9 cellular contexts compared by ENCODE assay signal in genomic region chr5:111372799-111373198, GRCh38.
"Had no signal": no experiment of that assay in that cellular context is flagged by ENCODE, and none has a peak within 500 bp of the region (broad histone marks: within the 10 kb centered on the region; RNA-seq: fewer than 3 reads in every experiment).

No MANE protein-coding gene starts in this region.

- H3K4me1 ChIP-seq: HAP-1 had no signal

- H3K9me3 Mint-ChIP-seq: HFFc6 had no signal

- H3K36me3 Mint-ChIP-seq: IgD-negative memory B cell had no signal

- ATAC-seq: HCT116 had no signal

- H3K9ac ChIP-seq: GM23248 had no signal

- H3K9me3 ChIP-seq: HAP-1 had no signal

- DNase-seq: GM23248, GOT3, H7, HFFc6, KG1 had no signal

- H3K36me3 ChIP-seq: HAP-1 had no signal

- H3K4me3 Mint-ChIP-seq: HFFc6, IgD-negative memory B cell had no signal

- H3K4me3 ChIP-seq: GM23248, HAP-1 had no signal

- H3K27me3 Mint-ChIP-seq: IgD-negative memory B cell had no signal

- H3K27ac ChIP-seq: GM23248, HL-60 had no signal

- H3K4me1 Mint-ChIP-seq: IgD-negative memory B cell had no signal

- H3K27ac Mint-ChIP-seq: HFFc6, IgD-negative memory B cell had no signal

- H2AFZ ChIP-seq: GM23248 had no signal
